ENCODE assay signal across 8 cellular contexts in genomic region chr12:56221233-56221756, GRCh38. TPM values are rescaled to one million over a fixed set of nuclear protein-coding genes. Genes with fewer than 3 reads are reported as not detected.
DNase-seq lines count a peak whose midpoint lies in the region; ATAC-seq and TF ChIP-seq lines count a peak whose summit lies in the region.

No MANE protein-coding gene starts in this region.

- WGBS in hepatocyte (ENCODE audit: low lambda C conversion rate, missing lambda C conversion rate), result 0% methylated on average over 12 of the region's 21 CpGs

- ATAC-seq in GM21528 (IDR thresholded peaks at IDR 0.05; ENCODE audit: low FRiP score, unreplicated experiment), result peak; percentile 31

- H3K4me1 ChIP-seq in ascending aorta (peaks cover 17 to 44% of the 10 kb centered on the region in 2 donors), hepatocyte (ENCODE audit: insufficient read depth) (peaks cover 22% of the 10 kb centered on the region)

- H3K36me3 ChIP-seq in ascending aorta (peaks cover 10 to 11% of the 10 kb centered on the region in 2 donors), hepatocyte (replicated peaks; ENCODE audit: insufficient read depth, low read depth) (no peaks in the 10 kb centered on the region)

- no peaks in the 10 kb centered on the region for H3K9me2 ChIP-seq in hepatocyte (replicated peaks; ENCODE audit: insufficient read depth)

- no peaks in the 10 kb centered on the region for H3K27me3 ChIP-seq in ascending aorta
- H3K27me3 ChIP-seq in hepatocyte, result no peaks in the 10 kb centered on the region

- H3K4me3 ChIP-seq in ascending aorta, result peak overlapping the region; percentile 70 to 92
- peak overlapping the region; percentile 69 for H3K4me3 ChIP-seq in hepatocyte

- peaks cover 47% of the 10 kb centered on the region for H3K79me2 ChIP-seq in hepatocyte

- peak overlapping the region; percentile 94 for H3K4me2 ChIP-seq in hepatocyte

- peak overlapping the region; percentile 59 for H2AFZ ChIP-seq in hepatocyte

- no peaks in the 10 kb centered on the region for H4K20me1 ChIP-seq in hepatocyte (ENCODE audit: insufficient read depth, poor library complexity, severe bottlenecking)

- H3K9me3 ChIP-seq in ascending aorta (no peaks in the 10 kb centered on the region), hepatocyte (ENCODE audit: low read depth) (no peaks in the 10 kb centered on the region)

- intact Hi-C loops in ascending aorta (cut with DNase I), result loop anchor here (2.0 kb wide), 1 partner anchor 14 kb away; no protein-coding TSS in a partner anchor

- peak overlapping the region; percentile 98 to 100 for H3K27ac ChIP-seq in ascending aorta
- H3K27ac ChIP-seq in hepatocyte, result peak overlapping the region; percentile 96

- TF ChIP-seq CTCF in ascending aorta (IDR thresholded peaks at IDR 0.05) (no peak), hepatocyte (IDR thresholded peaks at IDR 0.05; ENCODE audit: poor library complexity) (no peak)

- DNase-seq in DMS53 (lab: John Stamatoyannopoulos, UW), result peak; percentile 54
- no peak for DNase-seq in DMS53 treated with DMSO at 0.1 percent for 48 hours (lab: John Stamatoyannopoulos, UW; ENCODE audit: unreplicated experiment)
- peak; percentile 53 for DNase-seq in LHCN-M2 (ENCODE audit: low read depth)
- DNase-seq in ascending aorta (ENCODE audit: low spot score in 2 of 2), result peak in 1 of 2 donors; percentile 91
- DNase-seq in hepatocyte (ENCODE audit: low spot score), result peak; percentile 83
- DNase-seq in renal cortical epithelial cell (ENCODE audit: low read depth), result peak; percentile 65
- no peak for DNase-seq in SKM-1 (lab: John Stamatoyannopoulos, UW; ENCODE audit: unreplicated experiment)

RNA-seq across cellular contexts. Expression of gene RNF41, which starts 0.4 kb away (rescaled TPM):
- 50.3 and 52.8 TPM in 2 replicates for total RNA-seq in LHCN-M2 (2014; rRNA removed)
- polyA plus RNA-seq in LHCN-M2 (2012), result 34.0 TPM
- 50.3 TPM for total RNA-seq in ascending aorta
- 47.6 and 66.4 TPM in 2 replicates for total RNA-seq in hepatocyte
- polyA plus RNA-seq in hepatocyte, result 12.2 and 22.5 TPM in 2 replicates
- 84.4 and 140 TPM in 2 replicates for total RNA-seq in renal cortical epithelial cell

RNA-seq across cellular contexts. Expression of gene NABP2, which starts 2.8 kb away (rescaled TPM):
- total RNA-seq in LHCN-M2 (2014; rRNA removed), result 47.1 and 57.1 TPM in 2 replicates
- 53.7 TPM for polyA plus RNA-seq in LHCN-M2 (2012)
- total RNA-seq in ascending aorta, result 2.8 TPM
- total RNA-seq in hepatocyte, result 21.9 and 35.4 TPM in 2 replicates
- 12.4 and 12.5 TPM in 2 replicates for polyA plus RNA-seq in hepatocyte
- 17.8 and 20.8 TPM in 2 replicates for total RNA-seq in renal cortical epithelial cell

RNA-seq across cellular contexts. Expression of gene SLC39A5, which starts 8.6 kb away (rescaled TPM):
- total RNA-seq in LHCN-M2 (2014; rRNA removed) (not detected in 2 replicates), ascending aorta (not detected), hepatocyte (179 and 187 TPM in 2 replicates), renal cortical epithelial cell (0.20 TPM in 1 of 2 replicates, not detected in the other)
- not detected for polyA plus RNA-seq in LHCN-M2 (2012)
- polyA plus RNA-seq in hepatocyte, result 155 and 167 TPM in 2 replicates

RNA-seq across cellular contexts. Expression of gene SMARCC2, which starts 32.0 kb away (rescaled TPM):
- 41.6 and 60.4 TPM in 2 replicates for total RNA-seq in LHCN-M2 (2014; rRNA removed)
- 40.9 TPM for polyA plus RNA-seq in LHCN-M2 (2012)
- 53.9 TPM for total RNA-seq in ascending aorta
- total RNA-seq in hepatocyte, result 34.8 and 37.4 TPM in 2 replicates
- polyA plus RNA-seq in hepatocyte, result 68.6 and 72.4 TPM in 2 replicates
- total RNA-seq in renal cortical epithelial cell, result 17.4 and 61.2 TPM in 2 replicates

RNA-seq across cellular contexts. Expression of gene ANKRD52, which starts 36.9 kb away (rescaled TPM):
- total RNA-seq in LHCN-M2 (2014; rRNA removed) (32.6 and 36.9 TPM in 2 replicates), ascending aorta (17.5 TPM), hepatocyte (21.9 and 23.3 TPM in 2 replicates), renal cortical epithelial cell (27.8 and 76.4 TPM in 2 replicates)
- polyA plus RNA-seq in LHCN-M2 (2012), result 57.1 TPM
- polyA plus RNA-seq in hepatocyte, result 37.2 and 46.8 TPM in 2 replicates

Comparison
In these comparisons a context has a peak if more than half of its experiments do, and no peak if none do; other contexts are left out.
1. DNase-seq: peak in DMS53 (single experiment), LHCN-M2 (single experiment), hepatocyte (single experiment) and renal cortical epithelial cell (single experiment); none in DMS53 treated with DMSO at 0.1 percent for 48 hours (single experiment) and SKM-1 (single experiment).
2. RNA of gene SLC39A5, which starts 8.6 kb away (total RNA-seq): 179 to 187 TPM in hepatocyte; 0.20 TPM in renal cortical epithelial cell, not detected in LHCN-M2 and not detected in ascending aorta (single experiment); every median in the first group is over 100 times any median in the second.